8 cellular contexts compared by ENCODE assay signal in genomic region chr1:207828485-207829158, GRCh38.
DNase-seq lines count a peak whose midpoint lies in the region; ATAC-seq, FAIRE-seq and TF ChIP-seq lines count a peak whose summit lies in the region.

No MANE protein-coding gene starts in this region.

- ATAC-seq in HG03342 (IDR thresholded peaks at IDR 0.05; ENCODE audit: unreplicated experiment) = peak; percentile 29
- peak; percentile 17 for ATAC-seq in stimulated activated naive CD8-positive, alpha-beta T cell treated with anti-CD3 and anti-CD28 coated beads, Interleukin-15, Interleukin-2, amounts not matched to agents 100 U/mL and 50 U/mL, for 24 hours

- DNase-seq in GM12891 (ENCODE audit: insufficient read length, low spot score) (no peak), NCI-H82 treated with DMSO at 0.1 percent for 48 hours (lab: John Stamatoyannopoulos, UW; ENCODE audit: unreplicated experiment) (peak; percentile 55), activated T-cell treated with anti-CD3 and anti-CD28 coated beads for 4 hours (peak; percentile 47), epithelial cell of prostate (ENCODE audit: low read depth, low spot score) (no peak), mucosa of gallbladder (ENCODE audit: low spot score) (peak; percentile 83)
- peak; percentile 64 for DNase-seq in stimulated activated naive CD8-positive, alpha-beta T cell treated with anti-CD3 and anti-CD28 coated beads, Interleukin-15, Interleukin-2, amounts not matched to agents 100 U/mL and 50 U/mL, for 24 hours

- peak; percentile 76 for FAIRE-seq in A204.1 (lab: Jason Lieb, UNC)
- peak; percentile 43 for FAIRE-seq in GM12891 (lab: Jason Lieb, UNC)

- TF ChIP-seq POLR2A in GM12891 (IDR thresholded peaks at IDR 0.05; ENCODE audit: low read depth, low read length) = no peak

- peak overlapping the region; percentile 6 for H3K27ac ChIP-seq in epithelial cell of prostate

TF ChIP-seq in GM12891, 5 proteins besides CTCF, POLR2A, EP300 and RAD21:
- no peak for TF ChIP-seq TAF1 (IDR thresholded peaks at IDR 0.05; ENCODE audit: low read depth, low read length)
- TF ChIP-seq PAX5 (IDR thresholded peaks at IDR 0.05; ENCODE audit: insufficient read depth, low read length, severe bottlenecking) = no peak
- peak; percentile 69 for TF ChIP-seq SPI1 (IDR thresholded peaks at IDR 0.05; ENCODE audit: low read depth, low read length)
TF ChIP-seq in GM12891: peak in this region for 1.

Comparison
In these comparisons a context has a peak if more than half of its experiments do, and no peak if none do; other contexts are left out.
1. DNase-seq: peak in NCI-H82 treated with DMSO at 0.1 percent for 48 hours (single experiment), activated T-cell treated with anti-CD3 and anti-CD28 coated beads for 4 hours (single experiment), mucosa of gallbladder (single experiment) and stimulated activated naive CD8-positive, alpha-beta T cell treated with anti-CD3 and anti-CD28 coated beads, Interleukin-15, Interleukin-2, amounts not matched to agents 100 U/mL and 50 U/mL, for 24 hours (single experiment); none in GM12891 (single experiment) and epithelial cell of prostate (single experiment).